Comparison of ENCODE assay signal across 22 cellular contexts in the genomic region with DNA sequence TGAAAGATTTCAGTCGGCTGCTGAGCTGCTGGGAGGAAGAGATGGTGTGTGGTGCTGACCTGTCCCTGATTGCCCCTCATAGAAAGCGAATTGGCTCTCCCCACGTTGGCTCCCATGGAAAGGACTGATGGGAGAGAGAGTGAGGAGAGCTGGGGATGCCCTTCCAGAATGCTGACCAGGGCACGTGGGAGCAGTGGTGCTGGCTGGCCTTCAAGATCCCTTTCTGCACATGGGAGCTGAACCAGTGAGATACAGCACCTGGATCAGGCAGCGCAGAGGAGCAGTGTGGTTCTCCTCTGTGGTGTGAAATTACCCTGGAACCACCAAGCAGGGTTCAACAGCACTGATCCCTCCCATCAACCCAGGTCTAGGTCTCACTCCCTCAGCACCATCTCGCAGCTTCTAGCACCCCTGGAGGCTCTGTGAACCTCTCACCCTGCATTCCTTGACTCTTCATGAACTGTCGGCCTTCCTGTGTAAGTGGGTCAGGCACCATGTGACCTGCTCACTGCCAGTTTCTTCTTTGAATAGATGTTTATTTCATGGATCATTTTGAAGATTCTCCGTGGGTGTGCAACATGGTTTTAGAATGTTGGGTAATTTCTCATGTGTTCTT. TPM values are rescaled to one million over a fixed set of nuclear protein-coding genes. Genes with fewer than 3 reads are reported as not detected.
A peak's percentile ranks its signal among the peaks of the same experiment; 100 is the strongest.
DNase-seq lines count a peak whose midpoint lies in the region; ATAC-seq and TF ChIP-seq lines count a peak whose summit lies in the region.
"Had no signal": no experiment of that assay in that cellular context is flagged by ENCODE, and none has a peak within 500 bp of the region (broad histone marks: within the 10 kb centered on the region; RNA-seq: fewer than 3 reads in every experiment).

No MANE protein-coding gene starts in this region.

- no peaks in the 10 kb centered on the region for H3K79me2 ChIP-seq in mesendoderm (ENCODE audit: control insufficient read depth, insufficient read depth, low read length)

- no peaks in the 10 kb centered on the region for H3K9me3 Mint-ChIP-seq in endodermal cell

- no peak overlapping the region for H2BK5ac ChIP-seq in mesendoderm (ENCODE audit: low read length)

- no peak overlapping the region for H3K18ac ChIP-seq in mesendoderm (ENCODE audit: low read length)

- no peak overlapping the region for H4K8ac ChIP-seq in mesendoderm (ENCODE audit: low read depth, low read length)

- no peaks in the 10 kb centered on the region for H3K79me1 ChIP-seq in mesendoderm (ENCODE audit: low read length)

- H3K36me3 Mint-ChIP-seq in endodermal cell (ENCODE audit: low read depth) = no peaks in the 10 kb centered on the region
- H3K36me3 Mint-ChIP-seq: CD4-positive, alpha-beta memory T cell had no signal

- intact Hi-C loops in Right ventricle myocardium inferior (cut with DNase I) = no loop called here
- intact Hi-C loops in left cardiac atrium (cut with DNase I) = no loop called here
- intact Hi-C loops in thyroid gland (cut with DNase I) = no loop called here

- no peak overlapping the region for H3K9ac ChIP-seq in endodermal cell (ENCODE audit: extremely low read depth, low read length, poor library complexity, severe bottlenecking)
- no peak overlapping the region for H3K9ac ChIP-seq in mesendoderm (ENCODE audit: low read length)
- H3K9ac ChIP-seq: BLaER1 treated with 17β-estradiol and CSF1 and Interleukin-3, amounts not matched to agents 10 nM and 100 nM had no signal

- DNase-seq in Right ventricle myocardium inferior (ENCODE audit: missing footprints) = no peak
- DNase-seq in left cardiac atrium = no peak
- no peak for DNase-seq in endodermal cell
- DNase-seq in mesendoderm = peak; percentile 18
- DNase-seq in thyroid gland = peak; percentile 62 to 65
- DNase-seq in central memory CD4-positive, alpha-beta T cell = no peak
- DNase-seq in LoVo (ENCODE audit: low spot score) = no peak
- DNase-seq in stimulated activated naive CD8-positive, alpha-beta T cell treated with anti-CD3 and anti-CD28 coated beads, Interleukin-15, Interleukin-2, amounts not matched to agents 100 U/mL and 50 U/mL, for 24 hours = no peak
- DNase-seq: ACHN; Calu3; CD4-positive, alpha-beta memory T cell; DMS153; KG1; NCI-H1092 treated with DMSO at 0.1 percent for 48 hours; NCI-H146; NCI-H2029 treated with DMSO at 0.1 percent for 48 hours; NCI-H226; NCI-H510A treated with DMSO at 0.1 percent for 48 hours; NCI-H774; NK-92 treated with Interleukin-12 subunit alpha and Interleukin-12 subunit beta, amount 100 ng/mL, for 24 hours had no signal

- H3K36me3 ChIP-seq in endodermal cell (ENCODE audit: control insufficient read depth, insufficient read depth, low read length) = no peaks in the 10 kb centered on the region
- no peaks in the 10 kb centered on the region for H3K36me3 ChIP-seq in mesendoderm (ENCODE audit: control insufficient read depth, insufficient read depth, low read length)
- no peaks in the 10 kb centered on the region for H3K36me3 ChIP-seq in thyroid gland
- H3K36me3 ChIP-seq: BLaER1 treated with 17β-estradiol and CSF1 and Interleukin-3, amounts not matched to agents 10 nM and 100 nM had no signal

- H3K27me3 ChIP-seq in endodermal cell (ENCODE audit: control insufficient read depth, insufficient read depth, low read length, poor library complexity, severe bottlenecking) (no peaks in the 10 kb centered on the region), mesendoderm (ENCODE audit: insufficient read depth, low read length, poor library complexity) (no peaks in the 10 kb centered on the region), thyroid gland (no peaks in the 10 kb centered on the region)
- H3K27me3 ChIP-seq: BLaER1 treated with 17β-estradiol and CSF1 and Interleukin-3, amounts not matched to agents 10 nM and 100 nM had no signal

- H3K4me1 ChIP-seq in endodermal cell (ENCODE audit: control insufficient read depth, insufficient read depth, low read length) (no peaks in the 10 kb centered on the region), mesendoderm (ENCODE audit: control insufficient read depth, low read depth, low read length) (no peaks in the 10 kb centered on the region), thyroid gland (peaks cover 6 to 11% of the 10 kb centered on the region in 2 donors)

- H2BK120ac ChIP-seq in mesendoderm (ENCODE audit: low read depth, low read length) = no peak overlapping the region

- no peak overlapping the region for H3K4me3 Mint-ChIP-seq in endodermal cell
- H3K4me3 Mint-ChIP-seq: CD4-positive, alpha-beta memory T cell had no signal

- WGBS in endodermal cell (ENCODE audit: insufficient coverage in 1 of 2, insufficient read length in 1 of 2), 2 experiments = 83 to 92% methylated on average over 3 to 8 of the region's 8 CpGs
- no CpG with 5 or more reads among the region's 8 CpGs for WGBS in mesendoderm (ENCODE audit: extremely low coverage, insufficient coverage, low lambda C conversion rate)
- WGBS in thyroid gland, 2 donors = 60 to 65% methylated on average over 8 of the region's 8 CpGs

- H3K4me3 ChIP-seq in endodermal cell (ENCODE audit: low read length) (no peak overlapping the region), mesendoderm (ENCODE audit: low read length) (no peak overlapping the region), thyroid gland (replicated peaks in 1 of 3) (no peak overlapping the region)
- H3K4me3 ChIP-seq: BLaER1 treated with 17β-estradiol and CSF1 and Interleukin-3, amounts not matched to agents 10 nM and 100 nM had no signal

- H3K9me3 ChIP-seq in endodermal cell (ENCODE audit: control insufficient read depth, low read length) (no peaks in the 10 kb centered on the region), thyroid gland (no peaks in the 10 kb centered on the region)
- H3K9me3 ChIP-seq: BLaER1 treated with 17β-estradiol and CSF1 and Interleukin-3, amounts not matched to agents 10 nM and 100 nM had no signal

- no peak overlapping the region for H3K4me2 ChIP-seq in mesendoderm (ENCODE audit: low read length)
- H3K4me2 ChIP-seq: BLaER1 treated with 17β-estradiol and CSF1 and Interleukin-3, amounts not matched to agents 10 nM and 100 nM had no signal

- H3K27ac Mint-ChIP-seq in endodermal cell = no peak overlapping the region
- H3K27ac Mint-ChIP-seq: CD4-positive, alpha-beta memory T cell had no signal

- no peak overlapping the region for H4K5ac ChIP-seq in mesendoderm (ENCODE audit: low read length)

- H3K4me1 Mint-ChIP-seq in endodermal cell = peaks cover 16% of the 10 kb centered on the region

- H3K23ac ChIP-seq in mesendoderm (ENCODE audit: low read length) = no peak overlapping the region

- no peak overlapping the region for H2AK5ac ChIP-seq in mesendoderm (ENCODE audit: low read length)

- no peak overlapping the region for H3K56ac ChIP-seq in mesendoderm (ENCODE audit: low read length)

- no peak overlapping the region for H3K4ac ChIP-seq in mesendoderm (ENCODE audit: low read depth, low read length)

- no peak overlapping the region for H2BK15ac ChIP-seq in mesendoderm (replicated peaks; ENCODE audit: low read depth)

- H3K27me3 Mint-ChIP-seq in endodermal cell (ENCODE audit: insufficient read depth) = no peaks in the 10 kb centered on the region

- ATAC-seq in Right ventricle myocardium inferior (peak; percentile 60), left cardiac atrium (no peak)
- no peak for ATAC-seq in stimulated activated naive CD8-positive, alpha-beta T cell treated with anti-CD3 and anti-CD28 coated beads, Interleukin-15, Interleukin-2, amounts not matched to agents 100 U/mL and 50 U/mL, for 24 hours

- no peak for TF ChIP-seq POLR2A in thyroid gland (IDR thresholded peaks at IDR 0.05)

- TF ChIP-seq CTCF in endodermal cell (conservative IDR thresholded peaks at IDR 0.05) = peak; percentile 20
- TF ChIP-seq CTCF in thyroid gland (IDR thresholded peaks at IDR 0.05) = no peak

- H3K27ac ChIP-seq in endodermal cell (ENCODE audit: low read depth, low read length) = no peak overlapping the region
- no peak overlapping the region for H3K27ac ChIP-seq in mesendoderm (ENCODE audit: low read depth, low read length)
- no peak overlapping the region for H3K27ac ChIP-seq in thyroid gland
- H3K27ac ChIP-seq: 22Rv1; BLaER1 treated with 17β-estradiol and CSF1 and Interleukin-3, amounts not matched to agents 10 nM and 100 nM had no signal

RNA-seq across cellular contexts. Expression of a gene that starts 55.7 kb away (rescaled TPM):
- total RNA-seq in Right ventricle myocardium inferior (1.1 TPM), left cardiac atrium (1 to 10 TPM; 2.4 to 6.9 TPM), endodermal cell (1 to 10 TPM; 2.2 to 3.8 TPM), thyroid gland (10 to 100 TPM in 3 of 4 donors, 1 to 10 TPM in 1; 7.1 to 46.1 (median 27.3) TPM)
- 0.61 TPM for polyA plus RNA-seq in endodermal cell (2013, experiment 1 of 2)
- polyA plus RNA-seq in endodermal cell (2013, experiment 2 of 2) = 0.79 TPM
- polyA plus RNA-seq in mesendoderm (2013, experiment 1 of 2) = 0.59 TPM
- 0.43 TPM for polyA plus RNA-seq in mesendoderm (2013, experiment 2 of 2)
- total RNA-seq: CD4-positive, alpha-beta memory T cell had no signal

Comparison
In these comparisons a context has a peak if more than half of its experiments do, and no peak if none do; other contexts are left out.
1. DNase-seq: peak in mesendoderm (single experiment) and thyroid gland (2 of 2); none in Right ventricle myocardium inferior (single experiment), left cardiac atrium (single experiment), endodermal cell (single experiment), central memory CD4-positive, alpha-beta T cell (single experiment), LoVo (single experiment) and stimulated activated naive CD8-positive, alpha-beta T cell treated with anti-CD3 and anti-CD28 coated beads, Interleukin-15, Interleukin-2, amounts not matched to agents 100 U/mL and 50 U/mL, for 24 hours (single experiment).